Comparison of ENCODE assay signal across 14 cellular contexts in the genomic region with DNA sequence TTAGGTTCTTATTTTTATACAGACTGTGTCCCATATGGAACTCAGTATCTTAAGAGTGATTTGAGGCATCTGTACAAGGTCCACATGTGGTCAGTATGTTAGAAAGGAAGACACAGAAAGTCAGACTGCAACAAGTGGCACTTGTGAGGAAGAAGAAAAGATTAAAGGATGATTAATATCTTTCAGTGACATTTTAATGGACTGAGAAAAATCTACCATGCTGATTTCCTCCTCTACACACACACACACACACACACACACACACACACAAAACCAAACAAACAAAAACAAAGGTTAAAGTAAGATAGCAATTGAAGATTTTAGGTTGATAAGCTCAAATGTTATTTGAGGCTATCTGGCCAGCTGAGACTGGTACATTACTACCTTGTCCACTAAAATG.
DNase-seq lines count a peak whose midpoint lies in the region; ATAC-seq and TF ChIP-seq lines count a peak whose summit lies in the region.
"Had no signal": no experiment of that assay in that cellular context is flagged by ENCODE, and none has a peak within 500 bp of the region (broad histone marks: within the 10 kb centered on the region; RNA-seq: fewer than 3 reads in every experiment).

No MANE protein-coding gene starts in this region.

- DNase-seq in DMS79 (lab: John Stamatoyannopoulos, UW) (peak; percentile 11), DMS79 treated with DMSO at 0.1 percent for 48 hours (lab: John Stamatoyannopoulos, UW) (no peak)
- DNase-seq in stimulated activated effector memory CD8-positive, alpha-beta T cell treated with anti-CD3 and anti-CD28 coated beads, Interleukin-12 subunit alpha, Interleukin-12 subunit beta, amount 100 ng/mL, for 72 hours (ENCODE audit: low spot score in 2 of 2): no peak
- no peak for DNase-seq in activated CD4-positive, alpha-beta T cell treated with anti-CD3 and anti-CD28 coated beads for 36 hours
- DNase-seq in activated CD8-positive, alpha-beta memory T cell treated with anti-CD3 and anti-CD28 coated beads, Interleukin-2, amount 50 U/mL, for 4 hours: no peak
- DNase-seq: 8988T; AML-193; Caco-2; CD8-positive, alpha-beta memory T cell; EL had no signal

- no peaks in the 10 kb centered on the region for H3K4me1 Mint-ChIP-seq in stimulated activated effector memory CD8-positive, alpha-beta T cell treated with anti-CD3 and anti-CD28 coated beads, Interleukin-12 subunit alpha, Interleukin-12 subunit beta, amount 100 ng/mL, for 72 hours
- no peaks in the 10 kb centered on the region for H3K4me1 Mint-ChIP-seq in activated CD4-positive, alpha-beta T cell treated with anti-CD3 and anti-CD28 coated beads for 36 hours
- H3K4me1 Mint-ChIP-seq: CD8-positive, alpha-beta memory T cell; IgD-negative memory B cell had no signal

- H3K4me3 ChIP-seq in HEK293 (ENCODE audit: low read depth, low read length) (no peak overlapping the region), iPS-18a (ENCODE audit: low read length) (no peak overlapping the region)
- H3K4me3 ChIP-seq: BLaER1 had no signal

- TF ChIP-seq CTCF in HEK293 (tag by site-specific recombination; IDR thresholded peaks at IDR 0.05): no peak

- H3K27me3 Mint-ChIP-seq in activated CD4-positive, alpha-beta T cell treated with anti-CD3 and anti-CD28 coated beads for 36 hours: no peaks in the 10 kb centered on the region
- H3K27me3 Mint-ChIP-seq: CD8-positive, alpha-beta memory T cell; IgD-negative memory B cell had no signal

- CTCF ChIA-PET in HEK293 (lab: Yijun Ruan, JAX): no interaction called here
- CTCF ChIA-PET in activated CD4-positive, alpha-beta T cell treated with anti-CD3 and anti-CD28 coated beads for 36 hours (lab: Charles Lee): interaction anchor here (1.0 kb wide), 1 partner anchor 109 kb away, joined by 4 read pairs; no protein-coding TSS in a partner anchor

- ATAC-seq in stimulated activated effector memory CD8-positive, alpha-beta T cell treated with anti-CD3 and anti-CD28 coated beads, Interleukin-12 subunit alpha, Interleukin-12 subunit beta, amount 100 ng/mL, for 72 hours: no peak
- no peak for ATAC-seq in activated CD4-positive, alpha-beta T cell treated with anti-CD3 and anti-CD28 coated beads for 36 hours

- H3K4me1 ChIP-seq in HEK293 (ENCODE audit: control insufficient read depth, insufficient read depth, low read length) (peaks cover 12% of the 10 kb centered on the region; the same call in 1 of the 2 replicates), iPS-18a (ENCODE audit: control insufficient read depth, low read depth, low read length) (peaks cover 21% of the 10 kb centered on the region)
- H3K4me1 ChIP-seq: BLaER1, Caco-2 had no signal

- H3K9ac ChIP-seq in iPS-18a (ENCODE audit: low read length): no peak overlapping the region
- H3K9ac ChIP-seq: BLaER1 had no signal

- no peaks in the 10 kb centered on the region for H3K9me3 ChIP-seq in HEK293 (ENCODE audit: control insufficient read depth, insufficient read depth, low read depth, low read length)
- H3K9me3 ChIP-seq in iPS-18a (ENCODE audit: control insufficient read depth, low read depth, low read length): no peaks in the 10 kb centered on the region
- H3K9me3 ChIP-seq: BLaER1, Caco-2 had no signal

- H3K4me3 Mint-ChIP-seq in stimulated activated effector memory CD8-positive, alpha-beta T cell treated with anti-CD3 and anti-CD28 coated beads, Interleukin-12 subunit alpha, Interleukin-12 subunit beta, amount 100 ng/mL, for 72 hours: no peak overlapping the region
- H3K4me3 Mint-ChIP-seq in activated CD4-positive, alpha-beta T cell treated with anti-CD3 and anti-CD28 coated beads for 36 hours: no peak overlapping the region
- H3K4me3 Mint-ChIP-seq: CD8-positive, alpha-beta memory T cell; IgD-negative memory B cell had no signal

- no peaks in the 10 kb centered on the region for H3K9me3 Mint-ChIP-seq in stimulated activated effector memory CD8-positive, alpha-beta T cell treated with anti-CD3 and anti-CD28 coated beads, Interleukin-12 subunit alpha, Interleukin-12 subunit beta, amount 100 ng/mL, for 72 hours
- H3K9me3 Mint-ChIP-seq in activated CD4-positive, alpha-beta T cell treated with anti-CD3 and anti-CD28 coated beads for 36 hours (ENCODE audit: low read depth): no peaks in the 10 kb centered on the region
- H3K9me3 Mint-ChIP-seq: CD8-positive, alpha-beta memory T cell; IgD-negative memory B cell had no signal

- H3K36me3 ChIP-seq in HEK293 (ENCODE audit: control insufficient read depth in 2 of 2, insufficient read depth in 1 of 2, low read length in 2 of 2): no peaks in the 10 kb centered on the region
- H3K36me3 ChIP-seq in iPS-18a (ENCODE audit: control insufficient read depth, low read depth, low read length): no peaks in the 10 kb centered on the region
- H3K36me3 ChIP-seq: BLaER1 had no signal

- intact Hi-C loops in activated CD4-positive, alpha-beta T cell treated with anti-CD3 and anti-CD28 coated beads for 36 hours (cut with DNase I, micrococcal nuclease): no loop called here

- POLR2A ChIA-PET in HEK293 (lab: Yijun Ruan, JAX): no interaction called here
- POLR2A ChIA-PET in activated CD4-positive, alpha-beta T cell treated with anti-CD3 and anti-CD28 coated beads for 36 hours (lab: Charles Lee): no interaction called here

- no peak overlapping the region for H3K27ac ChIP-seq in HEK293 (ENCODE audit: extremely low read depth, low read depth, low read length)
- H3K27ac ChIP-seq in iPS-18a (ENCODE audit: low read length): peak overlapping the region; percentile 14
- H3K27ac ChIP-seq: BLaER1 had no signal

- H3K27me3 ChIP-seq in iPS-18a (ENCODE audit: control insufficient read depth, insufficient read depth, low read length): no peaks in the 10 kb centered on the region
- H3K27me3 ChIP-seq: BLaER1 had no signal

- H3K36me3 Mint-ChIP-seq in stimulated activated effector memory CD8-positive, alpha-beta T cell treated with anti-CD3 and anti-CD28 coated beads, Interleukin-12 subunit alpha, Interleukin-12 subunit beta, amount 100 ng/mL, for 72 hours: no peaks in the 10 kb centered on the region
- no peaks in the 10 kb centered on the region for H3K36me3 Mint-ChIP-seq in activated CD4-positive, alpha-beta T cell treated with anti-CD3 and anti-CD28 coated beads for 36 hours (ENCODE audit: low read depth)
- H3K36me3 Mint-ChIP-seq: CD8-positive, alpha-beta memory T cell had no signal

- H3K27ac Mint-ChIP-seq in stimulated activated effector memory CD8-positive, alpha-beta T cell treated with anti-CD3 and anti-CD28 coated beads, Interleukin-12 subunit alpha, Interleukin-12 subunit beta, amount 100 ng/mL, for 72 hours: peak overlapping the region; percentile 39
- no peak overlapping the region for H3K27ac Mint-ChIP-seq in activated CD4-positive, alpha-beta T cell treated with anti-CD3 and anti-CD28 coated beads for 36 hours
- H3K27ac Mint-ChIP-seq: IgD-negative memory B cell had no signal

TF ChIP-seq in HEK293, 187 proteins besides CTCF, POLR2A, EP300 and RAD21:
- TF ChIP-seq SCRT2 (tag by site-specific recombination; IDR thresholded peaks at IDR 0.05): peak; percentile 89
- TF ChIP-seq, protein P1, sequence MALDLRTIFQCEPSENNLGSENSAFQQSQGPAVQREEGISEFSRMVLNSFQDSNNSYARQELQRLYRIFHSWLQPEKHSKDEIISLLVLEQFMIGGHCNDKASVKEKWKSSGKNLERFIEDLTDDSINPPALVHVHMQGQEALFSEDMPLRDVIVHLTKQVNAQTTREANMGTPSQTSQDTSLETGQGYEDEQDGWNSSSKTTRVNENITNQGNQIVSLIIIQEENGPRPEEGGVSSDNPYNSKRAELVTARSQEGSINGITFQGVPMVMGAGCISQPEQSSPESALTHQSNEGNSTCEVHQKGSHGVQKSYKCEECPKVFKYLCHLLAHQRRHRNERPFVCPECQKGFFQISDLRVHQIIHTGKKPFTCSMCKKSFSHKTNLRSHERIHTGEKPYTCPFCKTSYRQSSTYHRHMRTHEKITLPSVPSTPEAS (tag by site-specific recombination; IDR thresholded peaks at IDR 0.05): peak; percentile 70
- TF ChIP-seq FEZF1 (tag by site-specific recombination; IDR thresholded peaks at IDR 0.05): peak; percentile 35; the same call in 1 of the 2 replicates
- no peak for TF ChIP-seq ZNF658 (tag by site-specific recombination; IDR thresholded peaks at IDR 0.05)
- TF ChIP-seq, protein P2, sequence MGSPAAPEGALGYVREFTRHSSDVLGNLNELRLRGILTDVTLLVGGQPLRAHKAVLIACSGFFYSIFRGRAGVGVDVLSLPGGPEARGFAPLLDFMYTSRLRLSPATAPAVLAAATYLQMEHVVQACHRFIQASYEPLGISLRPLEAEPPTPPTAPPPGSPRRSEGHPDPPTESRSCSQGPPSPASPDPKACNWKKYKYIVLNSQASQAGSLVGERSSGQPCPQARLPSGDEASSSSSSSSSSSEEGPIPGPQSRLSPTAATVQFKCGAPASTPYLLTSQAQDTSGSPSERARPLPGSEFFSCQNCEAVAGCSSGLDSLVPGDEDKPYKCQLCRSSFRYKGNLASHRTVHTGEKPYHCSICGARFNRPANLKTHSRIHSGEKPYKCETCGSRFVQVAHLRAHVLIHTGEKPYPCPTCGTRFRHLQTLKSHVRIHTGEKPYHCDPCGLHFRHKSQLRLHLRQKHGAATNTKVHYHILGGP (tag by site-specific recombination; IDR thresholded peaks at IDR 0.05): peak; percentile 21; the same call in 1 of the 2 replicates
- 0 out of 2 replicates have a peak, but pooled peaks have one; percentile 49 for TF ChIP-seq SCRT1 (tag by site-specific recombination; IDR thresholded peaks at IDR 0.05; ENCODE audit: borderline replicate concordance)
